ENCODE assay signal across 8 cellular contexts in the genomic region with DNA sequence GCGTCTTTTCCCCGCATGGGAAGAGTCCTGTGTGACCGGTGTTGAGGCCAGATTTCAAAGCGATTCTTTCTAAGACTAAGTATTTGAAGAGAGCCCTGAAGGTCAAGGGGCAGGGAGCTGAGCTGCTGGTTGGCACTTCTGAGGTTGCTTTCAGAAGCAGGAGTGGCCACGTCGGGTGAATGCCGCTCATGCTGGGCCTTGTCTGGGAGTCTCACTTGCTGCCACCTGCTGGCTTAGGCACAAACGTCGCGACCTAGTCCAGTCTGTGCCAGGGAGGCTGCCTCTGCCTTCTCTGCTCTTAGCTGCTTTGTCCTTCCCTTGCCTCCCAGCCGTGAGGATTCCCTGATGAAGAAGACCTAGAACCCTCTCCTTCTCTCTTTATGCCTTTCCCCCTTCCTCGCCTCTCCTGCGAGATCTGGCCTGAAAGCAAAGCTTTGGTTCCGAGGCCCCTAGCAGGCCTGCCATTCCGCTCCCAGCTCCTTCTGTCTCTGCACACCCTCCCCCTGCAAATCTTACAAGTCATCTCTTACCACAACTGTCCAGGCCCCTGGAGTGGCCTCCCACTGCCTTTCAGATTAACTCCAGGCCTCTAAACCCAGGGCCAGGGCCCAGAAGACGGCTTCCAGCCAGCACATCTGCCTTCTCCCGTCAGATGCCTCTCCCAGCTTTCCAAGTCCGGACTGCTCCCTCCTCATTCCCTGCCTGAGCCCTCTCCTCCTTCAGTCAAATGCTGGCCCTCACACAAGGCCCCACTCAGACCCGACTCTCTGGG. TPM values are rescaled to one million over a fixed set of nuclear protein-coding genes. Genes with fewer than 3 reads are reported as not detected.
DNase-seq lines count a peak whose midpoint lies in the region; ATAC-seq and TF ChIP-seq lines count a peak whose summit lies in the region.

No MANE protein-coding gene starts in this region.

- no peak overlapping the region for H3K9ac ChIP-seq in SU-DHL-6 (ENCODE audit: low read length)

- H3K4me3 ChIP-seq in BJ (ENCODE audit: low read depth, low read length), result no peak overlapping the region
- H3K4me3 ChIP-seq in SU-DHL-6 (ENCODE audit: insufficient read depth, low read length, poor library complexity, severe bottlenecking), result no peak overlapping the region
- H3K4me3 ChIP-seq in lower lobe of right lung, result no peak overlapping the region

- H3K36me3 ChIP-seq in BJ (ENCODE audit: control insufficient read depth, insufficient read depth, low read length), result peaks cover 8% of the 10 kb centered on the region
- no peaks in the 10 kb centered on the region for H3K36me3 ChIP-seq in SU-DHL-6 (ENCODE audit: low read length)
- H3K36me3 ChIP-seq in lower lobe of right lung, result peaks cover 60% of the 10 kb centered on the region

- intact Hi-C loops in lower lobe of right lung (cut with DNase I), result no loop called here

- no peaks in the 10 kb centered on the region for H3K9me2 ChIP-seq in SU-DHL-6 (replicated peaks; ENCODE audit: insufficient read depth, low read length)

- H2AFZ ChIP-seq in SU-DHL-6 (ENCODE audit: low read depth, low read length, severe bottlenecking), result no peak overlapping the region

- no peak overlapping the region for H3K4me2 ChIP-seq in SU-DHL-6 (ENCODE audit: low read depth, low read length, poor library complexity, severe bottlenecking)

- peak; percentile 73 for ATAC-seq in lower lobe of right lung
- peak; percentile 78 for ATAC-seq in stimulated activated naive CD8-positive, alpha-beta T cell treated with anti-CD3 and anti-CD28 coated beads, Interleukin-15, amount 100 ng/mL, for 72 hours

- H3F3A ChIP-seq in SU-DHL-6 (ENCODE audit: insufficient read depth), result no peaks in the 10 kb centered on the region

- H3K27ac ChIP-seq in SU-DHL-6 (ENCODE audit: low read depth, low read length), result no peak overlapping the region
- H3K27ac ChIP-seq in lower lobe of right lung, result no peak overlapping the region

- no peaks in the 10 kb centered on the region for H3K9me3 Mint-ChIP-seq in stimulated activated naive CD8-positive, alpha-beta T cell treated with anti-CD3 and anti-CD28 coated beads, Interleukin-15, amount 100 ng/mL, for 72 hours

- H3K27me3 ChIP-seq in BJ (ENCODE audit: control insufficient read depth, insufficient read depth, low read length) (no peaks in the 10 kb centered on the region), SU-DHL-6 (ENCODE audit: low read length) (no peaks in the 10 kb centered on the region), lower lobe of right lung (ENCODE audit: low read depth) (no peaks in the 10 kb centered on the region)

- H4K20me1 ChIP-seq in SU-DHL-6 (ENCODE audit: low read depth, low read length), result no peaks in the 10 kb centered on the region

- H3K79me2 ChIP-seq in SU-DHL-6 (ENCODE audit: insufficient read depth, low read length), result no peaks in the 10 kb centered on the region

- DNase-seq in BJ (ENCODE audit: low read depth) (no peak), H4 (ENCODE audit: low spot score) (peak; percentile 42), lower lobe of right lung (no peak), OCI-M2 (lab: John Stamatoyannopoulos, UW; ENCODE audit: unreplicated experiment) (no peak), NCI-H187 treated with DMSO at 0.1 percent for 48 hours (lab: John Stamatoyannopoulos, UW) (no peak)
- DNase-seq in central memory CD4-positive, alpha-beta T cell, result peak; percentile 7
- peak; percentile 25 to 37 for DNase-seq in stimulated activated naive CD8-positive, alpha-beta T cell treated with anti-CD3 and anti-CD28 coated beads, Interleukin-15, amount 100 ng/mL, for 72 hours

- CTCF ChIA-PET in BJ (lab: Yijun Ruan, JAX), result interaction anchor here (0.7 to 4.5 kb wide), 17 partner anchors 8 to 819 kb away, joined by 3 to 23 read pairs (median 5); a partner anchor contains a TSS

- H3K27me3 Mint-ChIP-seq in stimulated activated naive CD8-positive, alpha-beta T cell treated with anti-CD3 and anti-CD28 coated beads, Interleukin-15, amount 100 ng/mL, for 72 hours, result no peaks in the 10 kb centered on the region

- H3K4me1 ChIP-seq in lower lobe of right lung, result no peaks in the 10 kb centered on the region

- no peak overlapping the region for H3K27ac Mint-ChIP-seq in stimulated activated naive CD8-positive, alpha-beta T cell treated with anti-CD3 and anti-CD28 coated beads, Interleukin-15, amount 100 ng/mL, for 72 hours

- peaks cover 18% of the 10 kb centered on the region for H3K4me1 Mint-ChIP-seq in stimulated activated naive CD8-positive, alpha-beta T cell treated with anti-CD3 and anti-CD28 coated beads, Interleukin-15, amount 100 ng/mL, for 72 hours

- H3K4me3 Mint-ChIP-seq in stimulated activated naive CD8-positive, alpha-beta T cell treated with anti-CD3 and anti-CD28 coated beads, Interleukin-15, amount 100 ng/mL, for 72 hours, result no peak overlapping the region

- POLR2A ChIA-PET in BJ (lab: Charles Lee), result no interaction called here

- H3K9me3 ChIP-seq in SU-DHL-6 (ENCODE audit: insufficient read depth, low read length) (no peaks in the 10 kb centered on the region), lower lobe of right lung (no peaks in the 10 kb centered on the region)

- TF ChIP-seq CTCF in BJ (IDR thresholded peaks at IDR 0.05; ENCODE audit: insufficient read depth, low read depth, low read length) (peak; percentile 67), SU-DHL-6 (IDR thresholded peaks at IDR 0.05; ENCODE audit: insufficient read depth, low read length, poor library complexity, severe bottlenecking) (peak; percentile 9), lower lobe of right lung (IDR thresholded peaks at IDR 0.05) (peak; percentile 27)

RNA-seq across cellular contexts. Expression of a gene that starts 11.4 kb away (rescaled TPM):
- polyA plus RNA-seq in BJ (2011; rRNA removed), result 4.9 and 5.0 TPM in 2 replicates
- polyA minus RNA-seq in BJ (2011; rRNA and poly(A)+ RNA removed), result 5.4 and 6.2 TPM in 2 replicates
- total RNA-seq in H4 (2014; rRNA removed; shearing (Covaris generic)), result 12.6 and 22.6 TPM in 2 replicates
- total RNA-seq in lower lobe of right lung, result 21.1 TPM

RNA-seq across cellular contexts. Expression of a gene that starts 11.9 kb away (rescaled TPM):
- polyA plus RNA-seq in BJ (2011; rRNA removed), result 4.5 and 5.6 TPM in 2 replicates
- 6.0 and 7.0 TPM in 2 replicates for polyA minus RNA-seq in BJ (2011; rRNA and poly(A)+ RNA removed)
- total RNA-seq in H4 (2014; rRNA removed; shearing (Covaris generic)), result 4.9 and 6.1 TPM in 2 replicates
- total RNA-seq in lower lobe of right lung, result 10.6 TPM

RNA-seq across cellular contexts. Expression of a gene that starts 20.4 kb away (rescaled TPM):
- 137 and 207 TPM in 2 replicates for polyA plus RNA-seq in BJ (2011; rRNA removed)
- 121 and 167 TPM in 2 replicates for polyA minus RNA-seq in BJ (2011; rRNA and poly(A)+ RNA removed)
- total RNA-seq in H4 (2014; rRNA removed; shearing (Covaris generic)), result 77.8 and 86.8 TPM in 2 replicates
- 82.8 TPM for total RNA-seq in lower lobe of right lung

RNA-seq across cellular contexts. Expression of a gene that starts 20.7 kb away (rescaled TPM):
- 38.6 and 42.2 TPM in 2 replicates for polyA plus RNA-seq in BJ (2011; rRNA removed)
- polyA minus RNA-seq in BJ (2011; rRNA and poly(A)+ RNA removed), result 3.8 and 5.6 TPM in 2 replicates
- 15.9 and 26.6 TPM in 2 replicates for total RNA-seq in H4 (2014; rRNA removed; shearing (Covaris generic))
- 32.9 TPM for total RNA-seq in lower lobe of right lung

RNA-seq across cellular contexts. Expression of a gene that starts 38.7 kb away (rescaled TPM):
- 1.6 and 1.7 TPM in 2 replicates for polyA plus RNA-seq in BJ (2011; rRNA removed)
- polyA minus RNA-seq in BJ (2011; rRNA and poly(A)+ RNA removed), result 0.47 and 2.0 TPM in 2 replicates
- 1.2 and 1.7 TPM in 2 replicates for total RNA-seq in H4 (2014; rRNA removed; shearing (Covaris generic))
- total RNA-seq in lower lobe of right lung, result 3.4 TPM

Comparison
In these comparisons a context has a peak if more than half of its experiments do, and no peak if none do; other contexts are left out.
1. DNase-seq: peak in H4 (single experiment), central memory CD4-positive, alpha-beta T cell (single experiment) and stimulated activated naive CD8-positive, alpha-beta T cell treated with anti-CD3 and anti-CD28 coated beads, Interleukin-15, amount 100 ng/mL, for 72 hours (2 of 2); none in BJ (single experiment), lower lobe of right lung (single experiment), OCI-M2 (single experiment) and NCI-H187 treated with DMSO at 0.1 percent for 48 hours (single experiment).
2. CTCF ChIP-seq: peak in every context shown above with its lines; median percentile 67 in BJ; 27 in lower lobe of right lung; 9 in SU-DHL-6.